Comparison of ENCODE assay signal across 8 cellular contexts in genomic region chr1:15046487-15047165, GRCh38.
DNase-seq lines count a peak whose midpoint lies in the region; ATAC-seq and TF ChIP-seq lines count a peak whose summit lies in the region.

No MANE protein-coding gene starts in this region.

- H3K27ac ChIP-seq in adrenal gland (no peak overlapping the region), heart left ventricle (no peak overlapping the region), psoas muscle (no peak overlapping the region)

- H3K4me3 ChIP-seq in Caco-2 (ENCODE audit: low read depth, low read length) (no peak overlapping the region), adrenal gland (no peak overlapping the region), heart left ventricle (no peak overlapping the region), psoas muscle (no peak overlapping the region)

- CTCF ChIA-PET in Caco-2 (lab: Charles Lee): interaction anchor here (0.6 kb wide), 1 partner anchor 264 kb away, joined by 3 read pairs; no protein-coding TSS in a partner anchor

- H3K27me3 Mint-ChIP-seq in Caco-2 (ENCODE audit: insufficient read depth, unreplicated experiment): no peaks in the 10 kb centered on the region

- intact Hi-C loops in Caco-2 (cut with micrococcal nuclease; ENCODE audit: unreplicated experiment): loop anchor here (5.0 to 10.0 kb wide), 2 partner anchors 56 to 272 kb away; no protein-coding TSS in a partner anchor
- intact Hi-C loops in adrenal gland (cut with DNase I): loop anchor here (5.0 kb wide), 2 partner anchors 264 to 269 kb away; no protein-coding TSS in a partner anchor
- intact Hi-C loops in heart left ventricle (cut with DNase I): loop anchor here (1.0 to 10.0 kb wide), 14 partner anchors 262 to 1382 kb away; no protein-coding TSS in a partner anchor
- intact Hi-C loops in psoas muscle (cut with DNase I): loop anchor here (10.0 kb wide), 2 partner anchors 272 to 1082 kb away; no protein-coding TSS in a partner anchor

- H3K9me3 ChIP-seq in Caco-2: no peaks in the 10 kb centered on the region
- H3K9me3 ChIP-seq in adrenal gland (replicated peaks in 1 of 3): no peaks in the 10 kb centered on the region
- no peaks in the 10 kb centered on the region for H3K9me3 ChIP-seq in heart left ventricle
- no peaks in the 10 kb centered on the region for H3K9me3 ChIP-seq in psoas muscle

- no peak overlapping the region for H3K27ac Mint-ChIP-seq in Caco-2 (ENCODE audit: unreplicated experiment)

- H3K36me3 Mint-ChIP-seq in Caco-2 (ENCODE audit: insufficient read depth, unreplicated experiment): no peaks in the 10 kb centered on the region

- ATAC-seq in HG03354 (IDR thresholded peaks at IDR 0.05; ENCODE audit: poor library complexity, severe bottlenecking, unreplicated experiment) (peak; percentile 44), heart left ventricle (peak in 3 of 4 donors; percentile 72 to 86 (median 78)), psoas muscle (peak in 3 of 4 donors; percentile 44 to 71 (median 54)), GM18520 (IDR thresholded peaks at IDR 0.05; ENCODE audit: unreplicated experiment) (no peak), HG02763 (IDR thresholded peaks at IDR 0.05; ENCODE audit: unreplicated experiment) (no peak)

- TF ChIP-seq POLR2A in adrenal gland (IDR thresholded peaks at IDR 0.05) (no peak), heart left ventricle (IDR thresholded peaks at IDR 0.05) (no peak)

- peak; percentile 81 to 83 for TF ChIP-seq CTCF in Caco-2 (IDR thresholded peaks at IDR 0.05; ENCODE audit: insufficient read depth in 1 of 2, low read depth in 1 of 2, low read length in 1 of 2, severe bottlenecking in 1 of 2, unreplicated experiment in 1 of 2)
- peak; percentile 83 to 94 (median 91) for TF ChIP-seq CTCF in adrenal gland (IDR thresholded peaks at IDR 0.05)
- peak; percentile 88 to 97 (median 92) for TF ChIP-seq CTCF in heart left ventricle (IDR thresholded peaks at IDR 0.05)
- TF ChIP-seq CTCF in psoas muscle (IDR thresholded peaks at IDR 0.05): peak; percentile 78

- H3K4me1 Mint-ChIP-seq in Caco-2 (ENCODE audit: low read depth, unreplicated experiment): no peaks in the 10 kb centered on the region

- no peak overlapping the region for H3K4me3 Mint-ChIP-seq in Caco-2 (ENCODE audit: unreplicated experiment)

- peak; percentile 58 to 77 for DNase-seq in Caco-2
- peak; percentile 12 for DNase-seq in SHP77 treated with DMSO at 0.1 percent for 48 hours (lab: John Stamatoyannopoulos, UW)
- peak; percentile 77 to 90 (median 84) for DNase-seq in adrenal gland
- DNase-seq in heart left ventricle: peak; percentile 61 to 77 (median 65)
- DNase-seq in psoas muscle: peak; percentile 71 to 75

- WGBS in adrenal gland, 4 donors: 37 to 53% (median 43%) methylated on average over 11 to 14 of the region's 14 CpGs
- WGBS in heart left ventricle, 4 donors: 43 to 56% (median 46%) methylated on average over 10 to 14 of the region's 14 CpGs
- 27 to 29% (median 28%) methylated on average over 14 of the region's 14 CpGs for WGBS in psoas muscle, 3 donors

- no peaks in the 10 kb centered on the region for H3K9me3 Mint-ChIP-seq in Caco-2 (ENCODE audit: unreplicated experiment)

- no TSS peak for BruUV-seq in Caco-2 (replicated peaks; lab: Mats Ljungman, UMichigan)

- H3K4me1 ChIP-seq in Caco-2 (no peaks in the 10 kb centered on the region), adrenal gland (replicated peaks in 1 of 2) (peaks cover 9 to 11% of the 10 kb centered on the region in 2 donors), heart left ventricle (no peaks in the 10 kb centered on the region), psoas muscle (no peaks in the 10 kb centered on the region)

- H3K36me3 ChIP-seq in Caco-2 (ENCODE audit: control insufficient read depth, insufficient read depth, low read length) (no peaks in the 10 kb centered on the region), adrenal gland (replicated peaks in 1 of 2) (no peaks in the 10 kb centered on the region), heart left ventricle (no peaks in the 10 kb centered on the region), psoas muscle (ENCODE audit: insufficient read depth in 1 of 2, low read depth in 1 of 2) (no peaks in the 10 kb centered on the region)

- no peaks in the 10 kb centered on the region for H3K27me3 ChIP-seq in Caco-2 (replicated peaks; ENCODE audit: control insufficient read depth, insufficient read depth, low read length)
- H3K27me3 ChIP-seq in adrenal gland: no peaks in the 10 kb centered on the region
- H3K27me3 ChIP-seq in heart left ventricle: no peaks in the 10 kb centered on the region
- H3K27me3 ChIP-seq in psoas muscle (ENCODE audit: insufficient read depth in 3 of 3, low read length in 2 of 3): no peaks in the 10 kb centered on the region

- POLR2A ChIA-PET in Caco-2 (lab: Charles Lee): no interaction called here

Comparison
In these comparisons a context has a peak if more than half of its experiments do, and no peak if none do; other contexts are left out.
1. DNase-seq: peak in every context shown above with its lines; median percentile 84 in adrenal gland; 73 in psoas muscle; 68 in Caco-2; 65 in heart left ventricle; 12 in SHP77 treated with DMSO at 0.1 percent for 48 hours.
2. ATAC-seq: peak in HG03354 (single experiment), heart left ventricle (3 of 4) and psoas muscle (3 of 4); none in GM18520 (single experiment) and HG02763 (single experiment).
3. Peak in every context shown above with its lines, with median percentiles within 50 percentile points of each other: CTCF ChIP-seq.